In the genomic region with DNA sequence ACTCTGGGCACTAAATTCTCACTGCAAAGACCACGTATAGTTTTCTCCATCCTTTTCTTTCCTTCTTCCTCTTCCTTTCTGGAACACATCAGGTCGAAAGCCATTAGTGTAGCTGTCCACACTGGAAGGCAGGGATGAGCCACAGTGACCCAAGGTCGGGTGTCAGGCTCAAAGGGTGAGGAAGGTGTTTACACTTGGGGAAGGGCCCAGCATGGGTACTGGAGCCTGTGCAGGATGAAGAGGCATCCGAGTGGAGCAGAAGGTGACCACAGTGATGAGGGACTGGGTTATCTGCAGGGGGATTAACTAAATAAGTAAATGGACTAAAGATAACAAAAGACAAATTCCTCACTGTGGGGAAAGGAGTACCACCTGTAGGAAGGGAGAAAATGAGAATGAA, we compare ENCODE assay signal across 9 cellular contexts.
"Had no signal": no experiment of that assay in that cellular context is flagged by ENCODE, and none has a peak within 500 bp of the region (broad histone marks: within the 10 kb centered on the region; RNA-seq: fewer than 3 reads in every experiment).

No MANE protein-coding gene starts in this region.

- H3K9me3 ChIP-seq: HAP-1 had no signal

- H3K27ac Mint-ChIP-seq: HFFc6 had no signal

- H3K4me1 ChIP-seq: HAP-1 had no signal

- FAIRE-seq: K562 had no signal

- H3K27ac ChIP-seq: GM23248, HL-60 had no signal

- H3K36me3 ChIP-seq: HAP-1 had no signal

- ATAC-seq: HCT116, K562 had no signal

- H3K9me3 Mint-ChIP-seq: HFFc6 had no signal

- H3K4me3 ChIP-seq: GM23248, HAP-1, K562 had no signal

- DNase-seq: GM23248, GOT3, H7, HFFc6, IMR-90 had no signal

- H3K9ac ChIP-seq: GM23248 had no signal

- H3K4me3 Mint-ChIP-seq: HFFc6 had no signal

- H2AFZ ChIP-seq: GM23248 had no signal
